ENCODE assay signal across 15 cellular contexts in the genomic region with DNA sequence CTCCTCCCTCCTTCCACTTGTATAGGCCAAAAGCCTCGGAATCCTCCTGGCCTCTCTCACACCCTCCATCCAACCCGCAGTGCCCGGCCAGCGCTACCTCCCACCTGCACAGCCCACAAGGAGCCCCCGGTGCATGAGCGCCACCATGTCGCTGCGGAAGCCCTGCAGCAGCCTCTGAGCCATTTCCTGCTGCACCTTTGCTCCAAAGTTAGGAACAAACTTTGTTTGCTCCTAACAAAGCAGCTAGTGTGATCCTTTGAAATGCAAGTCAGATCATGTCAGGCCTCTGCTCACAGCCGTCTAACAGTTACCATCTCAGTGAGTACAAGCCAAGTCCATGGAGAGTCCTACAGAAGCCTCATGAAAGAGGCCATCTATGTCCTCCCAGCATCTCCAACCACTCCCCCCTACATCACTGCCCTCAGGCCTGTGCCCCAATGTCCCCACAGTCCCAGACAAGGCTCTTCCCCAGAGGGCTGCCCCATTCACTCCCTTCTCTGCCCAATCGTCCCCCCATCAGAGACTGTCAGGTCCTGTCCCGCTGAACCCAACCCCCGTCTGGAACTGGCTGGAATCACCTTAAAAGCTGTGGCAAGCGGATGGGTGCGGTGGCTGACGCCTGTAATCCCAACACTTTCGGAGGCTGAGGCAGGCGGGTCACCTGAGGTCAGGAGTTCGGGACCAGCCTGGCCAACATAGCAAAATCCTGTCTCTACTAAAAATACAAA. TPM values are rescaled to one million over a fixed set of nuclear protein-coding genes. Genes with fewer than 3 reads are reported as not detected.
DNase-seq lines count a peak whose midpoint lies in the region; ATAC-seq, FAIRE-seq and TF ChIP-seq lines count a peak whose summit lies in the region.
"Had no signal": no experiment of that assay in that cellular context is flagged by ENCODE, and none has a peak within 500 bp of the region (broad histone marks: within the 10 kb centered on the region; RNA-seq: fewer than 3 reads in every experiment).

No MANE protein-coding gene starts in this region.

- no peak for TF ChIP-seq POLR2A in tibial nerve (IDR thresholded peaks at IDR 0.05)

- no peak for FAIRE-seq in bronchial epithelial cell (lab: Jason Lieb, UNC)
- FAIRE-seq: A549 had no signal

- H3K4me1 Mint-ChIP-seq in activated naive CD4-positive, alpha-beta T cell treated with anti-CD3 and anti-CD28 coated beads for 36 hours (ENCODE audit: low read depth) = peaks cover 38% of the 10 kb centered on the region
- H3K4me1 Mint-ChIP-seq in mesothelial cell of epicardium = peaks cover 33% of the 10 kb centered on the region

- CTCF ChIA-PET in activated naive CD4-positive, alpha-beta T cell treated with anti-CD3 and anti-CD28 coated beads for 36 hours (lab: Charles Lee) = interaction anchor here (1.1 to 1.3 kb wide), 3 partner anchors 21 to 91 kb away, joined by 3 to 5 read pairs (median 4); a partner anchor contains a TSS

- no peaks in the 10 kb centered on the region for H3K27me3 ChIP-seq in bronchial epithelial cell (ENCODE audit: control insufficient read depth, insufficient read depth, low read length)
- no peaks in the 10 kb centered on the region for H3K27me3 ChIP-seq in tibial nerve
- H3K27me3 ChIP-seq: heart left ventricle had no signal

- H3K27me3 Mint-ChIP-seq in activated naive CD4-positive, alpha-beta T cell treated with anti-CD3 and anti-CD28 coated beads for 36 hours (ENCODE audit: low read depth) = no peaks in the 10 kb centered on the region
- H3K27me3 Mint-ChIP-seq in mesothelial cell of epicardium (ENCODE audit: low read depth) = no peaks in the 10 kb centered on the region
- H3K27me3 Mint-ChIP-seq: T-cell had no signal

- H3K27ac Mint-ChIP-seq in activated naive CD4-positive, alpha-beta T cell treated with anti-CD3 and anti-CD28 coated beads for 36 hours = peak overlapping the region; percentile 32
- peak overlapping the region; percentile 76 for H3K27ac Mint-ChIP-seq in mesothelial cell of epicardium
- H3K27ac Mint-ChIP-seq: natural killer cell had no signal

- H3K4me1 ChIP-seq in tibial nerve = peaks cover 0 to 66% (median 22%) of the 10 kb centered on the region in 4 donors

- no peaks in the 10 kb centered on the region for H3K9me3 Mint-ChIP-seq in activated naive CD4-positive, alpha-beta T cell treated with anti-CD3 and anti-CD28 coated beads for 36 hours
- no peaks in the 10 kb centered on the region for H3K9me3 Mint-ChIP-seq in mesothelial cell of epicardium
- H3K9me3 Mint-ChIP-seq: natural killer cell, T-cell had no signal

- WGBS in tibial nerve, 2 donors = 60 to 66% methylated on average over 18 of the region's 18 CpGs

- H3K9me3 ChIP-seq in tibial nerve = no peaks in the 10 kb centered on the region
- H3K9me3 ChIP-seq: A549, Caco-2, heart left ventricle had no signal

- peaks cover 4% of the 10 kb centered on the region for H3K36me3 ChIP-seq in bronchial epithelial cell (ENCODE audit: control insufficient read depth, insufficient read depth, low read length)
- H3K36me3 ChIP-seq in tibial nerve = no peaks in the 10 kb centered on the region
- H3K36me3 ChIP-seq: heart left ventricle had no signal

- no peak for TF ChIP-seq EP300 in tibial nerve (IDR thresholded peaks at IDR 0.05)

- no peak for DNase-seq in activated naive CD4-positive, alpha-beta T cell treated with anti-CD3 and anti-CD28 coated beads for 36 hours
- no peak for DNase-seq in activated naive CD4-positive, alpha-beta T cell treated with Interleukin-2 at 50 U/mL for 16 hours
- DNase-seq in bronchial epithelial cell (ENCODE audit: low read depth) = peak; percentile 87
- no peak for DNase-seq in mesothelial cell of epicardium (ENCODE audit: low spot score in 2 of 2, unreplicated experiment in 2 of 2)
- DNase-seq in tibial nerve (ENCODE audit: low spot score in 2 of 2) = no peak
- no peak for DNase-seq in kidney tubule cell (ENCODE audit: low spot score)
- DNase-seq in effector CD4-positive, alpha-beta T cell = no peak
- DNase-seq: activated T-cell treated with anti-CD3 and anti-CD28 coated beads, Interleukin-2, amount 50 U/mL, for 48 hours; Caco-2; natural killer cell; NCI-H1048; T-cell had no signal

- H3K4me3 ChIP-seq in bronchial epithelial cell (ENCODE audit: low read depth, low read length) (no peak overlapping the region), tibial nerve (no peak overlapping the region)
- H3K4me3 ChIP-seq: A549, heart left ventricle had no signal

- TF ChIP-seq CTCF in bronchial epithelial cell (IDR thresholded peaks at IDR 0.05; ENCODE audit: insufficient read depth, low read length, severe bottlenecking) (no peak), mesothelial cell of epicardium (IDR thresholded peaks at IDR 0.05; ENCODE audit: unreplicated experiment) (no peak), tibial nerve (IDR thresholded peaks at IDR 0.05) (no peak)

- peak overlapping the region in 3 of 4 donors; percentile 38 to 62 (median 59) for H3K27ac ChIP-seq in tibial nerve

- peaks cover 6% of the 10 kb centered on the region for H3K36me3 Mint-ChIP-seq in activated naive CD4-positive, alpha-beta T cell treated with anti-CD3 and anti-CD28 coated beads for 36 hours (ENCODE audit: low read depth)
- peaks cover 5% of the 10 kb centered on the region for H3K36me3 Mint-ChIP-seq in mesothelial cell of epicardium
- H3K36me3 Mint-ChIP-seq: natural killer cell had no signal

- no peak overlapping the region for H3K4me3 Mint-ChIP-seq in activated naive CD4-positive, alpha-beta T cell treated with anti-CD3 and anti-CD28 coated beads for 36 hours
- H3K4me3 Mint-ChIP-seq in mesothelial cell of epicardium = no peak overlapping the region
- H3K4me3 Mint-ChIP-seq: natural killer cell, T-cell had no signal

- intact Hi-C loops in activated naive CD4-positive, alpha-beta T cell treated with anti-CD3 and anti-CD28 coated beads for 36 hours (cut with micrococcal nuclease) = no loop called here

- ATAC-seq in HG03095 (IDR thresholded peaks at IDR 0.05; ENCODE audit: unreplicated experiment) = no peak
- ATAC-seq: A549, natural killer cell, T-cell had no signal

RNA-seq across cellular contexts. Expression of a gene that starts 7.5 kb away (rescaled TPM):
- 10 to 100 TPM; 38.1 to 38.9 TPM for total RNA-seq in activated naive CD4-positive, alpha-beta T cell treated with anti-CD3 and anti-CD28 coated beads for 36 hours
- total RNA-seq in bronchial epithelial cell = 18.2 and 25.9 TPM in 2 replicates
- 83.2 to 86.0 TPM (median 83.2 TPM) in 3 replicates for total RNA-seq in mesothelial cell of epicardium
- total RNA-seq in tibial nerve = 10 to 100 TPM; 47.7 to 53.2 (median 49.5) TPM

RNA-seq across cellular contexts. Expression of a gene that starts 17.1 kb away (rescaled TPM):
- total RNA-seq in activated naive CD4-positive, alpha-beta T cell treated with anti-CD3 and anti-CD28 coated beads for 36 hours = 100 to 1,000 TPM; 234 to 235 TPM
- total RNA-seq in bronchial epithelial cell (48.1 and 54.2 TPM in 2 replicates), mesothelial cell of epicardium (80.6 to 86.1 TPM (median 80.9 TPM) in 3 replicates), tibial nerve (10 to 100 TPM; 63.2 to 97.9 (median 80.1) TPM)
